19 cellular contexts compared by ENCODE assay signal in genomic region chr5:128770907-128771306, GRCh38.
A peak's percentile ranks its signal among the peaks of the same experiment; 100 is the strongest.
DNase-seq lines count a peak whose midpoint lies in the region; ATAC-seq, FAIRE-seq and TF ChIP-seq lines count a peak whose summit lies in the region.
"Had no signal": no experiment of that assay in that cellular context is flagged by ENCODE, and none has a peak within 500 bp of the region (broad histone marks: within the 10 kb centered on the region; RNA-seq: fewer than 3 reads in every experiment).

No MANE protein-coding gene starts in this region.

- H3K4me2 ChIP-seq in BLaER1 (peak overlapping the region; percentile 33; the same call in 1 of the 2 replicates), PC-9 (no peak overlapping the region), GM12878 (ENCODE audit: control insufficient read depth, insufficient read depth) (no peak overlapping the region)

- no peak for TF ChIP-seq POLR2A in GM12878 (IDR thresholded peaks at IDR 0.05; ENCODE audit: low read depth, low read length)

- BruUV-seq in PC-9 (replicated peaks; lab: Mats Ljungman, UMichigan): no TSS peak
- BruUV-seq in GM12878 (replicated peaks; lab: Mats Ljungman, UMichigan): no TSS peak

- intact Hi-C loops in PC-9 (cut with micrococcal nuclease; ENCODE audit: unreplicated experiment) (no loop called here), GM12878 (cut with micrococcal nuclease; ENCODE audit: unreplicated experiment) (no loop called here), natural killer cell (cut with micrococcal nuclease) (no loop called here)

- H3K9me3 ChIP-seq in BLaER1 (peaks cover 5% of the 10 kb centered on the region; the same call in 1 of the 2 replicates), PC-9 (ENCODE audit: insufficient read depth, low read depth) (no peaks in the 10 kb centered on the region), GM12878 (replicated peaks; ENCODE audit: control insufficient read depth, insufficient read depth, low read length) (no peaks in the 10 kb centered on the region)
- H3K9me3 ChIP-seq: Peyer's patch had no signal

- CTCF ChIA-PET in PC-9 (lab: Charles Lee): no interaction called here
- CTCF ChIA-PET in GM12878 (lab: Yijun Ruan, JAX): no interaction called here

- peaks cover 13 to 15% of the 10 kb centered on the region in 2 donors for H3K9me3 Mint-ChIP-seq in natural killer cell
- H3K9me3 Mint-ChIP-seq: CD4-positive, alpha-beta T cell; H9 had no signal

- in situ Hi-C loops in KBM-7 (cut with MboI; ENCODE audit: low pct_unique_long_range_greater_than_20kb, low sequenced_read_pairs): no loop called here
- in situ Hi-C loops in GM12878 (cut with MboI): no loop called here

- no peak for TF ChIP-seq RAD21 in GM12878 (IDR thresholded peaks at IDR 0.05; ENCODE audit: insufficient read depth, low read depth, low read length)

- H3K36me3 ChIP-seq in BLaER1 (no peaks in the 10 kb centered on the region), PC-9 (ENCODE audit: low read depth) (no peaks in the 10 kb centered on the region), GM12878 (ENCODE audit: control insufficient read depth in 2 of 2, insufficient read depth in 2 of 2, low read length in 1 of 2) (no peaks in the 10 kb centered on the region)
- H3K36me3 ChIP-seq: Peyer's patch had no signal

- WGBS in GM12878 (ENCODE audit: insufficient coverage, insufficient replicate concordance, low lambda C conversion rate, missing lambda C conversion rate): 22% methylated on average over 2 of the region's 2 CpGs

- POLR2A ChIA-PET in PC-9 (lab: Charles Lee; ENCODE audit: unreplicated experiment): no interaction called here
- POLR2A ChIA-PET in GM12878 (lab: Charles Lee): no interaction called here

- H3K27me3 Mint-ChIP-seq in natural killer cell (ENCODE audit: low read depth in 2 of 2): no peaks in the 10 kb centered on the region

- no peaks in the 10 kb centered on the region for H3K4me1 Mint-ChIP-seq in natural killer cell

- FAIRE-seq in GM12878 (lab: Jason Lieb, UNC): no peak
- FAIRE-seq: D721Med had no signal

- H4K20me1 ChIP-seq in BLaER1 (no peaks in the 10 kb centered on the region), PC-9 (ENCODE audit: insufficient read depth) (no peaks in the 10 kb centered on the region), GM12878 (ENCODE audit: control insufficient read depth, insufficient read depth) (no peaks in the 10 kb centered on the region)

- H3K4me1 ChIP-seq in BLaER1 (peaks cover 34% of the 10 kb centered on the region), PC-9 (replicated peaks; ENCODE audit: insufficient read depth) (no peaks in the 10 kb centered on the region), GM12878 (ENCODE audit: control insufficient read depth, insufficient read depth, low read length) (no peaks in the 10 kb centered on the region)
- H3K4me1 ChIP-seq: Peyer's patch had no signal

- H3K36me3 Mint-ChIP-seq in natural killer cell: no peaks in the 10 kb centered on the region

- TF ChIP-seq CTCF in PC-9 (conservative IDR thresholded peaks at IDR 0.05) (no peak), GM12878 (IDR thresholded peaks at IDR 0.05 in 2 of 3, conservative IDR thresholded peaks at IDR 0.05 in 1 of 3; ENCODE audit: control insufficient read depth in 2 of 3, extremely low read depth in 1 of 3, insufficient read depth in 1 of 3, low read depth in 3 of 3, low read length in 3 of 3) (no peak), natural killer cell (IDR thresholded peaks at IDR 0.05) (no peak)

- no peak overlapping the region for H3K27ac Mint-ChIP-seq in natural killer cell
- H3K27ac Mint-ChIP-seq: CD4-positive, alpha-beta T cell; H9 had no signal

- DNase-seq in KBM-7: peak; percentile 59
- DNase-seq in PC-9: no peak
- DNase-seq in GM12878 (ENCODE audit: low read depth, low spot score): no peak
- no peak for DNase-seq in natural killer cell
- DNase-seq: CD4-positive, alpha-beta T cell; DMS53; H9; KG1; NCI-H2029; NCI-H446; NCI-H524 treated with DMSO at 0.1 percent for 48 hours; NCI-H774; NK-92 treated with Interleukin-12 subunit alpha and Interleukin-12 subunit beta, amount 100 ng/mL, for 24 hours; Peyer's patch; SHP77 treated with DMSO at 0.1 percent for 48 hours had no signal

- H3K27me3 ChIP-seq in BLaER1 (no peaks in the 10 kb centered on the region), PC-9 (ENCODE audit: insufficient read depth, low read depth) (no peaks in the 10 kb centered on the region), GM12878 (replicated peaks in 1 of 2; ENCODE audit: control insufficient read depth in 2 of 2, insufficient read depth in 2 of 2, low read length in 1 of 2) (no peaks in the 10 kb centered on the region)
- H3K27me3 ChIP-seq: Peyer's patch had no signal

- H3K4me3 Mint-ChIP-seq in natural killer cell: no peak overlapping the region
- H3K4me3 Mint-ChIP-seq: CD4-positive, alpha-beta T cell; H9 had no signal

- no peaks in the 10 kb centered on the region; the same call in 1 of the 2 replicates for H3K9me2 ChIP-seq in PC-9 (ENCODE audit: insufficient read depth)

- H3K4me3 ChIP-seq in BLaER1: no peak overlapping the region
- H3K4me3 ChIP-seq in PC-9: no peak overlapping the region
- H3K4me3 ChIP-seq in GM12878: no peak overlapping the region
- H3K4me3 ChIP-seq: Peyer's patch had no signal

- no peak for ATAC-seq in GM12878
- no peak for ATAC-seq in natural killer cell
- ATAC-seq in HG02798 (IDR thresholded peaks at IDR 0.05; ENCODE audit: poor library complexity, unreplicated experiment): no peak
- no peak for ATAC-seq in GM18498 (IDR thresholded peaks at IDR 0.05; ENCODE audit: unreplicated experiment)

- H2AFZ ChIP-seq in PC-9: 0 out of 2 replicates have a peak overlapping the region, but pooled peaks have one; percentile 46
- no peak overlapping the region for H2AFZ ChIP-seq in GM12878 (ENCODE audit: control insufficient read depth, low read depth, low read length)

- H3K79me2 ChIP-seq in PC-9 (ENCODE audit: low read depth): no peaks in the 10 kb centered on the region
- no peaks in the 10 kb centered on the region for H3K79me2 ChIP-seq in GM12878 (ENCODE audit: control insufficient read depth, insufficient read depth, low read length)

- no peaks in the 10 kb centered on the region for H3F3A ChIP-seq in PC-9 (ENCODE audit: insufficient read depth, low read depth)

- no peak for TF ChIP-seq EP300 in GM12878 (IDR thresholded peaks at IDR 0.05; ENCODE audit: borderline replicate concordance in 1 of 2, control insufficient read depth in 1 of 2, low read depth in 2 of 2, low read length in 2 of 2)

- H3K9ac ChIP-seq in BLaER1 (no peak overlapping the region), GM12878 (ENCODE audit: control insufficient read depth, insufficient read depth, low read length) (no peak overlapping the region)

- no peak overlapping the region for H3K27ac ChIP-seq in BLaER1
- no peak overlapping the region for H3K27ac ChIP-seq in PC-9
- no peak overlapping the region for H3K27ac ChIP-seq in GM12878 (ENCODE audit: control insufficient read depth, insufficient read depth)
- H3K27ac ChIP-seq: Peyer's patch had no signal

- SMC1A ChIA-PET in GM12878 (lab: Charles Lee; ENCODE audit: uncharacterized antibody, unreplicated experiment): no interaction called here

- RAD21 ChIA-PET in GM12878 (lab: Charles Lee; ENCODE audit: unreplicated experiment): no interaction called here

TF ChIP-seq in GM12878, 131 proteins besides CTCF, POLR2A, EP300 and RAD21:
- no peak for TF ChIP-seq RELB (IDR thresholded peaks at IDR 0.05; ENCODE audit: low read depth)
- TF ChIP-seq NR2C2 (IDR thresholded peaks at IDR 0.05; ENCODE audit: borderline replicate concordance, control insufficient read depth, insufficient read length, low read depth): no peak
- TF ChIP-seq SPI1 (IDR thresholded peaks at IDR 0.05; ENCODE audit: borderline replicate concordance, insufficient read depth, low read depth, low read length): peak; percentile 44; the same call in 1 of the 2 replicates
TF ChIP-seq in GM12878: peak in this region for 1.
